8 cellular contexts compared by ENCODE assay signal in genomic region chr19:52734893-52735661, GRCh38. TPM values are rescaled to one million over a fixed set of nuclear protein-coding genes. Genes with fewer than 3 reads are reported as not detected.
DNase-seq lines count a peak whose midpoint lies in the region; ATAC-seq and TF ChIP-seq lines count a peak whose summit lies in the region.

ZNF611 (minus strand) TSS chr19:52735044; CDS start chr19:52715894, 19,150 bp downstream.

- intact Hi-C loops in PC-3 (cut with micrococcal nuclease) = loop anchor here (5.0 kb wide), 1 partner anchor 187 kb away; the partner anchor contains the start of gene ZNF888

- TSS peak; percentile 87 for BruUV-seq in PC-3 (replicated peaks; lab: Mats Ljungman, UMichigan)

- H3K4me2 ChIP-seq in PC-3 (ENCODE audit: low read length) = peak within 1 kb of the TSS; percentile 88

- H3K79me2 ChIP-seq in PC-3 (ENCODE audit: low read length) = peaks cover 28% of the 10 kb centered on the region

- peak within 1 kb of the TSS; percentile 86 for H2AFZ ChIP-seq in PC-3 (ENCODE audit: low read length)

- H3K4me3 ChIP-seq in Jurkat, Clone E6-1 (ENCODE audit: low read length) = peak within 1 kb of the TSS; percentile 96
- H3K4me3 ChIP-seq in PC-3 (ENCODE audit: low read length) (peak within 1 kb of the TSS; percentile 84), epithelial cell of proximal tubule (ENCODE audit: low read depth, low read length) (peak within 1 kb of the TSS; percentile 99), mucosa of rectum (ENCODE audit: low read length in 2 of 2) (peak within 1 kb of the TSS; percentile 94 to 97)

- DNase-seq in DMS153 (lab: John Stamatoyannopoulos, UW) (peak; percentile 89), PC-3 (peak; percentile 97), epithelial cell of proximal tubule (ENCODE audit: low read depth) (peak; percentile 61)
- DNase-seq in Jurkat, Clone E6-1 (ENCODE audit: low read depth, low spot score) = peak; percentile 91
- peak; percentile 99 for DNase-seq in activated T-cell treated with anti-CD3 and anti-CD28 coated beads, Interleukin-2, amount 50 U/mL, for 1 hour
- DNase-seq in stimulated activated CD8-positive, alpha-beta memory T cell treated with anti-CD3 and anti-CD28 coated beads, Interleukin-4, amount 100 ng/mL, for 48 hours = peak; percentile 100

- H3F3A ChIP-seq in PC-3 (ENCODE audit: low read length, unreplicated experiment) = no peaks in the 10 kb centered on the region

- H4K20me1 ChIP-seq in PC-3 (ENCODE audit: low read length) = no peaks in the 10 kb centered on the region

- H3K4me1 ChIP-seq in PC-3 (ENCODE audit: insufficient read depth, low read length) = peaks cover 9% of the 10 kb centered on the region; the same call in 1 of the 2 replicates
- H3K4me1 ChIP-seq in mucosa of rectum (ENCODE audit: control insufficient read depth in 2 of 2, insufficient read depth in 2 of 2, low read length in 2 of 2) = peaks cover 0 to 7% of the 10 kb centered on the region in 2 donors

- H3K27me3 ChIP-seq in PC-3 (ENCODE audit: low read length) = no peaks in the 10 kb centered on the region
- H3K27me3 ChIP-seq in mucosa of rectum (ENCODE audit: control insufficient read depth in 2 of 2, insufficient read depth in 2 of 2, low read length in 2 of 2) = no peaks in the 10 kb centered on the region

- H3K36me3 ChIP-seq in PC-3 (ENCODE audit: low read depth, low read length) (no peaks in the 10 kb centered on the region), mucosa of rectum (ENCODE audit: control insufficient read depth in 2 of 2, insufficient read depth in 2 of 2, low read length in 2 of 2) (no peaks in the 10 kb centered on the region)

- peak within 1 kb of the TSS; percentile 89 for H3K9ac ChIP-seq in PC-3 (ENCODE audit: low read length)
- H3K9ac ChIP-seq in mucosa of rectum (ENCODE audit: low read depth in 1 of 2, low read length in 2 of 2) = peak within 1 kb of the TSS; percentile 96 to 98

- CTCF ChIA-PET in PC-3 (lab: Charles Lee) = no interaction called here

- TF ChIP-seq CTCF in PC-3 (conservative IDR thresholded peaks at IDR 0.05; ENCODE audit: low read depth, low read length) (peak; percentile 52), epithelial cell of proximal tubule (conservative IDR thresholded peaks at IDR 0.05; ENCODE audit: low read depth, low read length) (peak; percentile 68)

- ATAC-seq in GM21529 (IDR thresholded peaks at IDR 0.05; ENCODE audit: unreplicated experiment) = peak; percentile 96
- ATAC-seq in PC-3 = peak; percentile 95

- H3K27ac ChIP-seq in PC-3 (ENCODE audit: low read length) = peak within 1 kb of the TSS; percentile 44
- H3K27ac ChIP-seq in mucosa of rectum (ENCODE audit: low read depth in 2 of 2, low read length in 2 of 2) = peak within 1 kb of the TSS; percentile 89 to 92

- peaks cover 11% of the 10 kb centered on the region; the same call in 1 of the 2 replicates for H3K9me3 ChIP-seq in PC-3 (ENCODE audit: low read length)
- H3K9me3 ChIP-seq in mucosa of rectum (ENCODE audit: control insufficient read depth in 2 of 2, low read length in 2 of 2) = no peaks in the 10 kb centered on the region

- POLR2A ChIA-PET in PC-3 (lab: Charles Lee; ENCODE audit: unreplicated experiment) = interaction anchor here (0.7 kb wide), 1 partner anchor 690 kb away, joined by 3 read pairs; no protein-coding TSS in a partner anchor

- no peaks in the 10 kb centered on the region for H3K9me2 ChIP-seq in PC-3 (replicated peaks; ENCODE audit: low read length)

RNA-seq across cellular contexts. Expression of gene ZNF611, which starts in this region (rescaled TPM):
- 5.9 TPM for polyA plus RNA-seq in Jurkat, Clone E6-1 (2012; ENCODE audit: insufficient read depth, insufficient read length)
- total RNA-seq in PC-3 (2014; rRNA removed) (8.4 and 12.7 TPM in 2 replicates), epithelial cell of proximal tubule (11.1 and 15.5 TPM in 2 replicates)

Comparison
In these comparisons a context has a peak if more than half of its experiments do, and no peak if none do; other contexts are left out.
1. Peak in every context shown above with its lines: DNase-seq, ATAC-seq, H3K4me3 ChIP-seq and H3K27ac ChIP-seq.